9 cellular contexts compared by ENCODE assay signal in genomic region chr9:18437315-18438200, GRCh38. TPM values are rescaled to one million over a fixed set of nuclear protein-coding genes. Genes with fewer than 3 reads are reported as not detected.
DNase-seq lines count a peak whose midpoint lies in the region; ATAC-seq and TF ChIP-seq lines count a peak whose summit lies in the region.
"Had no signal": no experiment of that assay in that cellular context is flagged by ENCODE, and none has a peak within 500 bp of the region (broad histone marks: within the 10 kb centered on the region; RNA-seq: fewer than 3 reads in every experiment).

No MANE protein-coding gene starts in this region.

- peaks cover 22% of the 10 kb centered on the region for H3K27me3 Mint-ChIP-seq in neural crest cell (ENCODE audit: low read depth)

- DNase-seq in AG10803 (ENCODE audit: low read depth): peak; percentile 33
- DNase-seq in NCI-H82 treated with DMSO at 0.1 percent for 48 hours (lab: John Stamatoyannopoulos, UW; ENCODE audit: unreplicated experiment): peak; percentile 80
- peak; percentile 63 for DNase-seq in fibroblast of the aortic adventitia (ENCODE audit: low read depth)
- DNase-seq in neural crest cell (ENCODE audit: low read depth, low spot score): no peak
- no peak for DNase-seq in HK-2 (ENCODE audit: unreplicated experiment)
- no peak for DNase-seq in H7
- no peak for DNase-seq in middle frontal gyrus (ENCODE audit: extremely low spot score, low spot score)

- H3K9me3 Mint-ChIP-seq in neural crest cell: peaks cover 3% of the 10 kb centered on the region
- H3K9me3 Mint-ChIP-seq: activated T-helper 2 cell treated with anti-CD3 and anti-CD28 coated beads, Interferon-gamma antibody, Interleukin-2, Interleukin-4, amounts not matched to agents 10 μg/mL and 5 μg/mL and 100 μg/mL, durations not matched to agents 14 hours and 24 hours and 36 hours had no signal

- H3K4me3 ChIP-seq in AG10803 (ENCODE audit: low read length): 0 out of 2 replicates have a peak overlapping the region, but pooled peaks have one; percentile 4
- H3K4me3 ChIP-seq in fibroblast of the aortic adventitia (ENCODE audit: low read depth, low read length): peak overlapping the region; percentile 29
- H3K4me3 ChIP-seq in H7 (ENCODE audit: insufficient read depth, low read depth, low read length): no peak overlapping the region

- no peaks in the 10 kb centered on the region for H3K36me3 ChIP-seq in H7 (replicated peaks; ENCODE audit: control insufficient read depth, insufficient read depth, low read length)

- H3K36me3 Mint-ChIP-seq in neural crest cell (ENCODE audit: low read depth): no peaks in the 10 kb centered on the region

- ATAC-seq in GM21619 (IDR thresholded peaks at IDR 0.05; ENCODE audit: unreplicated experiment): no peak

- H3K27ac Mint-ChIP-seq in neural crest cell (ENCODE audit: unreplicated experiment): no peak overlapping the region
- H3K27ac Mint-ChIP-seq: activated T-helper 2 cell treated with anti-CD3 and anti-CD28 coated beads, Interferon-gamma antibody, Interleukin-2, Interleukin-4, amounts not matched to agents 10 μg/mL and 5 μg/mL and 100 μg/mL, durations not matched to agents 14 hours and 24 hours and 36 hours had no signal

- no peak for TF ChIP-seq CTCF in AG10803 (conservative IDR thresholded peaks at IDR 0.05; ENCODE audit: low read length)
- TF ChIP-seq CTCF in fibroblast of the aortic adventitia (IDR thresholded peaks at IDR 0.05; ENCODE audit: insufficient read depth, low read length): no peak
- no peak for TF ChIP-seq CTCF in neural crest cell (conservative IDR thresholded peaks at IDR 0.05)

- peak overlapping the region; percentile 67 for H3K4me3 Mint-ChIP-seq in neural crest cell

- peaks cover 7% of the 10 kb centered on the region for H3K27me3 ChIP-seq in H7 (ENCODE audit: control insufficient read depth, insufficient read depth, low read length)

- peaks cover 22% of the 10 kb centered on the region for H3K4me1 Mint-ChIP-seq in neural crest cell

RNA-seq across cellular contexts. Expression of gene ADAMTSL1, which starts 36.4 kb away (rescaled TPM):
- total RNA-seq in fibroblast of the aortic adventitia (ENCODE audit: low replicate concordance) (41.8 and 179 TPM in 2 replicates), neural crest cell (2.3 and 2.5 TPM in 2 replicates)
- 1.8 and 2.1 TPM in 2 replicates for total RNA-seq in H7 (2014; rRNA removed; shearing (Covaris generic))
- total RNA-seq: activated T-helper 2 cell treated with anti-CD3 and anti-CD28 coated beads, Interferon-gamma antibody, Interleukin-2, Interleukin-4, amounts not matched to agents 10 μg/mL and 5 μg/mL and 100 μg/mL, durations not matched to agents 14 hours and 24 hours and 36 hours had no signal

Comparison
In these comparisons a context has a peak if more than half of its experiments do, and no peak if none do; other contexts are left out.
1. DNase-seq: peak in AG10803 (single experiment), NCI-H82 treated with DMSO at 0.1 percent for 48 hours (single experiment) and fibroblast of the aortic adventitia (single experiment); none in neural crest cell (single experiment), HK-2 (single experiment), H7 (single experiment) and middle frontal gyrus (single experiment).
2. RNA of gene ADAMTSL1, which starts 36.4 kb away (total RNA-seq): 41.8 to 179 TPM in fibroblast of the aortic adventitia; 2.3 to 2.5 TPM in neural crest cell and 1.8 to 2.1 TPM in H7; every median in the first group is over 10 times any median in the second.